ENCODE assay signal across 31 cellular contexts in the genomic region with DNA sequence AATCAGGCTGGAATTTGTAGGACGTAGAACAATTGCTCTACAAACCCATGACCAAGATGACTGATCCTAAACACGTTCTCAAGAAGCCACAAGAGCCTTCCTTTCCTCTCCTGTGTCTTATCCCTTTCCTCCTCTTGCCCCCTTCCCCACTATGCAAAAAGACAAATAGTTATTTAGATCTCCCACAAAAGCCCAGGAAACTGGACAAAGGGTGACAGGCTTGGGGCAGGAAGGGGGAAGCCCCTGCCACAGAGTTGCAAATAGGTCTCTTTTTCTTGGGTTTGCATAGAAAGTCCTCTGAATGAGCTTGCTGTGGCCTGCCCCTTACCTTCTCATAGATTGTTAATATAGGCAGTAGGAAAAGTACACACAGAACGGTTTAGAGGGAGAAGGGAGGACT.
"Had no signal": no experiment of that assay in that cellular context is flagged by ENCODE, and none has a peak within 500 bp of the region (broad histone marks: within the 10 kb centered on the region; RNA-seq: fewer than 3 reads in every experiment).

No MANE protein-coding gene starts in this region.

- H2AFZ ChIP-seq: parathyroid adenoma had no signal

- H3K4me3 Mint-ChIP-seq: activated naive CD4-positive, alpha-beta T cell treated with anti-CD3 and anti-CD28 coated beads, Interleukin-2, amount 10 ng/mL, durations not matched to agents 7 days and 5 days; activated naive CD8-positive, alpha-beta T cell treated with anti-CD3 and anti-CD28 coated beads, Interleukin-2, amount 10 ng/mL, durations not matched to agents 7 days and 5 days; activated T-cell treated with anti-CD3 and anti-CD28 coated beads, Interleukin-2, amount 50 U/mL, for 24 hours; natural killer cell treated with Interleukin-12 subunit alpha and Interleukin-12 subunit beta and Interleukin-15 and Interleukin-18, amount 100 ng/mL, for 72 hours; stimulated activated effector memory CD8-positive, alpha-beta T cell treated with anti-CD3 and anti-CD28 coated beads, Interleukin-12 subunit alpha, Interleukin-12 subunit beta, amount 100 ng/mL, for 72 hours; stimulated activated naive CD8-positive, alpha-beta T cell treated with anti-CD3 and anti-CD28 coated beads, Interleukin-15, Interleukin-2, amounts not matched to agents 100 ng/mL and 50 ng/mL, for 24 hours had no signal

- H3K27ac Mint-ChIP-seq: activated naive CD4-positive, alpha-beta T cell treated with anti-CD3 and anti-CD28 coated beads, Interleukin-2, amount 10 ng/mL, durations not matched to agents 7 days and 5 days; activated naive CD8-positive, alpha-beta T cell treated with anti-CD3 and anti-CD28 coated beads, Interleukin-2, amount 10 ng/mL, durations not matched to agents 7 days and 5 days; activated T-cell treated with anti-CD3 and anti-CD28 coated beads, Interleukin-2, amount 50 U/mL, for 24 hours; natural killer cell treated with Interleukin-12 subunit alpha and Interleukin-12 subunit beta and Interleukin-15 and Interleukin-18, amount 100 ng/mL, for 72 hours; stimulated activated effector memory CD8-positive, alpha-beta T cell treated with anti-CD3 and anti-CD28 coated beads, Interleukin-12 subunit alpha, Interleukin-12 subunit beta, amount 100 ng/mL, for 72 hours; stimulated activated naive CD8-positive, alpha-beta T cell treated with anti-CD3 and anti-CD28 coated beads, Interleukin-15, Interleukin-2, amounts not matched to agents 100 ng/mL and 50 ng/mL, for 24 hours had no signal

- H3K4me1 ChIP-seq: gastrocnemius medialis, left ventricle myocardium inferior, parathyroid adenoma, psoas muscle, sigmoid colon had no signal

- H3K4me1 Mint-ChIP-seq: activated naive CD4-positive, alpha-beta T cell treated with anti-CD3 and anti-CD28 coated beads, Interleukin-2, amount 10 ng/mL, durations not matched to agents 7 days and 5 days; activated naive CD8-positive, alpha-beta T cell treated with anti-CD3 and anti-CD28 coated beads, Interleukin-2, amount 10 ng/mL, durations not matched to agents 7 days and 5 days; stimulated activated effector memory CD8-positive, alpha-beta T cell treated with anti-CD3 and anti-CD28 coated beads, Interleukin-12 subunit alpha, Interleukin-12 subunit beta, amount 100 ng/mL, for 72 hours had no signal

- H3K9me3 ChIP-seq: gastrocnemius medialis, left ventricle myocardium inferior, mucosa of descending colon, psoas muscle, sigmoid colon, thoracic aorta had no signal

- H3K4me3 ChIP-seq: coronary artery, dorsolateral prefrontal cortex, gastrocnemius medialis, left ventricle myocardium inferior, lung, mucosa of descending colon, psoas muscle, sigmoid colon, thoracic aorta had no signal

- H3K9me3 Mint-ChIP-seq: activated naive CD4-positive, alpha-beta T cell treated with anti-CD3 and anti-CD28 coated beads, Interleukin-2, amount 10 ng/mL, durations not matched to agents 7 days and 5 days; activated naive CD8-positive, alpha-beta T cell treated with anti-CD3 and anti-CD28 coated beads, Interleukin-2, amount 10 ng/mL, durations not matched to agents 7 days and 5 days; activated T-cell treated with anti-CD3 and anti-CD28 coated beads, Interleukin-2, amount 50 U/mL, for 24 hours; natural killer cell treated with Interleukin-12 subunit alpha and Interleukin-12 subunit beta and Interleukin-15 and Interleukin-18, amount 100 ng/mL, for 72 hours had no signal

- H3K27me3 ChIP-seq: brain microvascular endothelial cell, dorsolateral prefrontal cortex, gastrocnemius medialis, sigmoid colon had no signal

- H3K9ac ChIP-seq: parathyroid adenoma had no signal

- ATAC-seq: activated CD4-positive, CD25-positive, alpha-beta regulatory T cell treated with anti-CD3 and anti-CD28 coated beads, Interleukin-2, amount 50 U/mL, for 24 hours; gastrocnemius medialis; mucosa of descending colon; natural killer cell treated with Interleukin-12 subunit alpha and Interleukin-12 subunit beta and Interleukin-15 and Interleukin-18, amount 100 ng/mL, for 72 hours; psoas muscle; stimulated activated effector memory CD8-positive, alpha-beta T cell treated with anti-CD3 and anti-CD28 coated beads, Interleukin-12 subunit alpha, Interleukin-12 subunit beta, amount 100 ng/mL, for 72 hours had no signal

- H3K79me2 ChIP-seq: parathyroid adenoma had no signal

- H3K36me3 ChIP-seq: brain microvascular endothelial cell, gastrocnemius medialis, left ventricle myocardium inferior, sigmoid colon, thoracic aorta had no signal

- H3K27ac ChIP-seq: brain microvascular endothelial cell, coronary artery, dorsolateral prefrontal cortex, gastrocnemius medialis, left ventricle myocardium inferior, parathyroid adenoma, psoas muscle, sigmoid colon, thoracic aorta, VCaP had no signal

- DNase-seq: activated CD4-positive, alpha-beta T cell treated with anti-CD3 and anti-CD28 coated beads for 48 hours; activated CD4-positive, alpha-beta T cell treated with anti-CD3 and anti-CD28 coated beads, Interleukin-2, amount 50 U/mL, for 48 hours; activated CD8-positive, alpha-beta memory T cell treated with anti-CD3 and anti-CD28 coated beads for 24 hours; activated CD8-positive, alpha-beta memory T cell treated with anti-CD3 and anti-CD28 coated beads, Interleukin-2, amount 50 U/mL, for 4 hours; activated gamma-delta T cell; activated naive CD4-positive, alpha-beta T cell treated with anti-CD3 and anti-CD28 coated beads, Interleukin-2, amount 10 ng/mL, durations not matched to agents 7 days and 5 days; activated naive CD8-positive, alpha-beta T cell treated with anti-CD3 and anti-CD28 coated beads, Interleukin-2, amount 10 ng/mL, durations not matched to agents 7 days and 5 days; activated T-cell treated with anti-CD3 and anti-CD28 coated beads, Interleukin-2, amount 50 U/mL, for 24 hours; amniotic stem cell; brain microvascular endothelial cell; dorsolateral prefrontal cortex; effector memory CD4-positive, alpha-beta T cell; erythroblast; gastrocnemius medialis; glutamatergic neuron; left ventricle myocardium inferior; mucosa of descending colon; occipital lobe; psoas muscle; sigmoid colon; small intestine; stimulated activated CD4-positive, alpha-beta T cell treated with anti-CD3 and anti-CD28 coated beads, Interleukin-4, amount 100 ng/mL, for 24 hours had no signal

- H3K36me3 Mint-ChIP-seq: activated naive CD4-positive, alpha-beta T cell treated with anti-CD3 and anti-CD28 coated beads, Interleukin-2, amount 10 ng/mL, durations not matched to agents 7 days and 5 days; activated naive CD8-positive, alpha-beta T cell treated with anti-CD3 and anti-CD28 coated beads, Interleukin-2, amount 10 ng/mL, durations not matched to agents 7 days and 5 days; natural killer cell treated with Interleukin-12 subunit alpha and Interleukin-12 subunit beta and Interleukin-15 and Interleukin-18, amount 100 ng/mL, for 72 hours; stimulated activated effector memory CD8-positive, alpha-beta T cell treated with anti-CD3 and anti-CD28 coated beads, Interleukin-12 subunit alpha, Interleukin-12 subunit beta, amount 100 ng/mL, for 72 hours had no signal

- H3K27me3 Mint-ChIP-seq: activated naive CD4-positive, alpha-beta T cell treated with anti-CD3 and anti-CD28 coated beads, Interleukin-2, amount 10 ng/mL, durations not matched to agents 7 days and 5 days; activated naive CD8-positive, alpha-beta T cell treated with anti-CD3 and anti-CD28 coated beads, Interleukin-2, amount 10 ng/mL, durations not matched to agents 7 days and 5 days; activated T-cell treated with anti-CD3 and anti-CD28 coated beads, Interleukin-2, amount 50 U/mL, for 24 hours; natural killer cell treated with Interleukin-12 subunit alpha and Interleukin-12 subunit beta and Interleukin-15 and Interleukin-18, amount 100 ng/mL, for 72 hours had no signal
